In the genomic region with DNA sequence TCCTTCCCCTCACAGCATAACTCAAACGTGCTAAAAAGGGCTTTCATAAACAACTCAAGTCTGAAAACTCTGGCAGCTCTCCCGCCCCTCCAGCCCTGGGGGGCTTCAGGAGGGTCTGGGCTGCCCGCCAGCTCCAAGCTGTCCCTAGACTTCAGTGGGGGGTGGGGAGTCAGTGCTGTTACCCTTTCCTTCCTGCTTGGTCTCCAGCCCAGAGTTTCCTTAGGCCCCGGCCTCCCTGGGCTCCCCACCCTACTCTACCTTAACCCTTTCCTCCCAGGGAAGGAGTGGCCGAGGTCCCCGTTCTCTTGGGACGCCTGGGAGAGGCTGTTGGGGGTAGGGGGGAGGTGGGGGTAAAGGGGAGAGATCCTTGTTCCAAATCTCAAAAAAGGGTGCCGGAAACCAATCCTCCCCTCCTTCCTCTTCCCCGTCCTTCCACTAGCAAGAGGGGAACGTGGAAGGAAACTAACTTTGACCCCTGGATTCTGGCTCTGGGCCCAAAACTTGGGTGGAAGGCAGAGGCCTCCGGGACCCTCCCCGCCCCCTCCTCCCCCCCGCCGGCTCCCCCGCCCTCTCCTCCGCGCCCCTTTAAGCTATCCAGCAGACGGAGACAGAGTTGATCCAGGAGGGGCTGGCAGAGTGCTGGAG, we compare ENCODE assay signal across 1 cellular context.
TF ChIP-seq lines count a peak whose summit lies in the region.

No MANE protein-coding gene starts in this region.

TF ChIP-seq in A549, 52 proteins besides CTCF, POLR2A, EP300 and RAD21:
- TF ChIP-seq ESRRA (IDR thresholded peaks at IDR 0.05; ENCODE audit: borderline replicate concordance, low read length): no peak
- TF ChIP-seq RFX5 (IDR thresholded peaks at IDR 0.05): no peak
- no peak for TF ChIP-seq HOXB5 (CRISPR knock-in tag; IDR thresholded peaks at IDR 0.05)
- no peak for TF ChIP-seq MAZ (IDR thresholded peaks at IDR 0.05; ENCODE audit: borderline replicate concordance, low read depth, low read length)
- TF ChIP-seq, protein P1, sequence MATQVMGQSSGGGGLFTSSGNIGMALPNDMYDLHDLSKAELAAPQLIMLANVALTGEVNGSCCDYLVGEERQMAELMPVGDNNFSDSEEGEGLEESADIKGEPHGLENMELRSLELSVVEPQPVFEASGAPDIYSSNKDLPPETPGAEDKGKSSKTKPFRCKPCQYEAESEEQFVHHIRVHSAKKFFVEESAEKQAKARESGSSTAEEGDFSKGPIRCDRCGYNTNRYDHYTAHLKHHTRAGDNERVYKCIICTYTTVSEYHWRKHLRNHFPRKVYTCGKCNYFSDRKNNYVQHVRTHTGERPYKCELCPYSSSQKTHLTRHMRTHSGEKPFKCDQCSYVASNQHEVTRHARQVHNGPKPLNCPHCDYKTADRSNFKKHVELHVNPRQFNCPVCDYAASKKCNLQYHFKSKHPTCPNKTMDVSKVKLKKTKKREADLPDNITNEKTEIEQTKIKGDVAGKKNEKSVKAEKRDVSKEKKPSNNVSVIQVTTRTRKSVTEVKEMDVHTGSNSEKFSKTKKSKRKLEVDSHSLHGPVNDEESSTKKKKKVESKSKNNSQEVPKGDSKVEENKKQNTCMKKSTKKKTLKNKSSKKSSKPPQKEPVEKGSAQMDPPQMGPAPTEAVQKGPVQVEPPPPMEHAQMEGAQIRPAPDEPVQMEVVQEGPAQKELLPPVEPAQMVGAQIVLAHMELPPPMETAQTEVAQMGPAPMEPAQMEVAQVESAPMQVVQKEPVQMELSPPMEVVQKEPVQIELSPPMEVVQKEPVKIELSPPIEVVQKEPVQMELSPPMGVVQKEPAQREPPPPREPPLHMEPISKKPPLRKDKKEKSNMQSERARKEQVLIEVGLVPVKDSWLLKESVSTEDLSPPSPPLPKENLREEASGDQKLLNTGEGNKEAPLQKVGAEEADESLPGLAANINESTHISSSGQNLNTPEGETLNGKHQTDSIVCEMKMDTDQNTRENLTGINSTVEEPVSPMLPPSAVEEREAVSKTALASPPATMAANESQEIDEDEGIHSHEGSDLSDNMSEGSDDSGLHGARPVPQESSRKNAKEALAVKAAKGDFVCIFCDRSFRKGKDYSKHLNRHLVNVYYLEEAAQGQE (IDR thresholded peaks at IDR 0.05): no peak
TF ChIP-seq in A549: peak in this region for 0.
